Comparison of ENCODE assay signal across 10 cellular contexts in genomic region chr1:161185732-161186311, GRCh38. TPM values are rescaled to one million over a fixed set of nuclear protein-coding genes. Genes with fewer than 3 reads are reported as not detected.
DNase-seq lines count a peak whose midpoint lies in the region; ATAC-seq, FAIRE-seq and TF ChIP-seq lines count a peak whose summit lies in the region.
"Had no signal": no experiment of that assay in that cellular context is flagged by ENCODE, and none has a peak within 500 bp of the region (broad histone marks: within the 10 kb centered on the region; RNA-seq: fewer than 3 reads in every experiment).

No MANE protein-coding gene starts in this region.

- WGBS in esophagus squamous epithelium, 2 donors = 24 to 61% methylated on average over 2 of the region's 2 CpGs

- H3K4me3 ChIP-seq in GM08714 (ENCODE audit: low read length) (peak overlapping the region; percentile 53; the same call in 1 of the 2 replicates), esophagus squamous epithelium (no peak overlapping the region)
- H3K4me3 ChIP-seq: body of pancreas had no signal

- DNase-seq in NOMO-1 treated with dmso at 0.1 percent for 144 hours (lab: John Stamatoyannopoulos, UW; ENCODE audit: unreplicated experiment) = peak; percentile 77
- DNase-seq in esophagus squamous epithelium (lab: John Stamatoyannopoulos, UW) = no peak
- DNase-seq in substantia nigra (lab: John Stamatoyannopoulos, UW) = peak in 7 of 49 donors; percentile 6 to 36 (median 15)
- DNase-seq in ureter (ENCODE audit: low spot score) = no peak
- DNase-seq in frontal cortex (ENCODE audit: low spot score in 2 of 2) = no peak
- DNase-seq in activated CD4-positive, alpha-beta T cell treated with anti-CD3 and anti-CD28 coated beads for 1 hour = no peak

- no peaks in the 10 kb centered on the region for H3K27me3 ChIP-seq in esophagus squamous epithelium
- H3K27me3 ChIP-seq: body of pancreas had no signal

- no peaks in the 10 kb centered on the region for H3K9me3 ChIP-seq in esophagus squamous epithelium
- H3K9me3 ChIP-seq: body of pancreas had no signal

- H3K27ac ChIP-seq in esophagus squamous epithelium (peak overlapping the region; percentile 47 to 86 (median 76)), substantia nigra (ENCODE audit: low read depth, low read length, poor library complexity, severe bottlenecking) (peak overlapping the region; percentile 56)

- ATAC-seq in GM21723 (IDR thresholded peaks at IDR 0.05; ENCODE audit: unreplicated experiment) = peak; percentile 32
- ATAC-seq: HCT116 had no signal

- no peak for TF ChIP-seq POLR2A in esophagus squamous epithelium (IDR thresholded peaks at IDR 0.05)

- no peak for TF ChIP-seq CTCF in esophagus squamous epithelium (IDR thresholded peaks at IDR 0.05)

- H3K4me1 ChIP-seq in esophagus squamous epithelium = peaks cover 0 to 77% (median 23%) of the 10 kb centered on the region in 3 donors
- H3K4me1 ChIP-seq: body of pancreas had no signal

- intact Hi-C loops in esophagus squamous epithelium (cut with DNase I) = no loop called here

- FAIRE-seq in frontal cortex (lab: Jason Lieb, UNC) = no peak

- H3K36me3 ChIP-seq in esophagus squamous epithelium = peaks cover 0 to 2% (median 0%) of the 10 kb centered on the region in 3 donors

RNA-seq across cellular contexts. Expression of gene B4GALT3, which starts 8.5 kb away (rescaled TPM):
- total RNA-seq in esophagus squamous epithelium = 10 to 100 TPM; 16.1 to 29.9 (median 18.1) TPM
- 26.6 TPM for total RNA-seq in ureter
- 16.3 TPM for total RNA-seq in frontal cortex

RNA-seq across cellular contexts. Expression of gene ADAMTS4, which starts 13.0 kb away (rescaled TPM):
- total RNA-seq in esophagus squamous epithelium = 1 to 10 TPM; 1.3 to 2.6 (median 1.8) TPM
- 42.6 TPM for total RNA-seq in ureter
- 0.41 TPM for total RNA-seq in frontal cortex

RNA-seq across cellular contexts. Expression of gene NDUFS2, which starts 16.3 kb away (rescaled TPM):
- 100 to 1,000 TPM in 2 of 4 donors, 10 to 100 TPM in 2; 77.7 to 140 (median 93.7) TPM for total RNA-seq in esophagus squamous epithelium
- total RNA-seq in ureter = 94.1 TPM
- 143 TPM for total RNA-seq in frontal cortex

RNA-seq across cellular contexts. Expression of gene PPOX, which starts 19.6 kb away (rescaled TPM):
- total RNA-seq in esophagus squamous epithelium = 10 to 100 TPM in 2 of 4 donors, 1 to 10 TPM in 2; 5.8 to 28.8 (median 11.7) TPM
- 26.8 TPM for total RNA-seq in ureter
- 26.5 TPM for total RNA-seq in frontal cortex

RNA-seq across cellular contexts. Expression of gene USP21, which starts 26.5 kb away (rescaled TPM):
- total RNA-seq in esophagus squamous epithelium (10 to 100 TPM; 12.1 to 20.4 (median 17.0) TPM), ureter (29.1 TPM), frontal cortex (8.2 TPM)

Comparison
In these comparisons a context has a peak if more than half of its experiments do, and no peak if none do; other contexts are left out.
1. RNA of gene ADAMTS4, which starts 13.0 kb away (total RNA-seq): 42.6 TPM in ureter (single experiment); 1.3 to 2.6 TPM in esophagus squamous epithelium and 0.41 TPM in frontal cortex (single experiment); every median in the first group is over 10 times any median in the second.